In the genomic region with DNA sequence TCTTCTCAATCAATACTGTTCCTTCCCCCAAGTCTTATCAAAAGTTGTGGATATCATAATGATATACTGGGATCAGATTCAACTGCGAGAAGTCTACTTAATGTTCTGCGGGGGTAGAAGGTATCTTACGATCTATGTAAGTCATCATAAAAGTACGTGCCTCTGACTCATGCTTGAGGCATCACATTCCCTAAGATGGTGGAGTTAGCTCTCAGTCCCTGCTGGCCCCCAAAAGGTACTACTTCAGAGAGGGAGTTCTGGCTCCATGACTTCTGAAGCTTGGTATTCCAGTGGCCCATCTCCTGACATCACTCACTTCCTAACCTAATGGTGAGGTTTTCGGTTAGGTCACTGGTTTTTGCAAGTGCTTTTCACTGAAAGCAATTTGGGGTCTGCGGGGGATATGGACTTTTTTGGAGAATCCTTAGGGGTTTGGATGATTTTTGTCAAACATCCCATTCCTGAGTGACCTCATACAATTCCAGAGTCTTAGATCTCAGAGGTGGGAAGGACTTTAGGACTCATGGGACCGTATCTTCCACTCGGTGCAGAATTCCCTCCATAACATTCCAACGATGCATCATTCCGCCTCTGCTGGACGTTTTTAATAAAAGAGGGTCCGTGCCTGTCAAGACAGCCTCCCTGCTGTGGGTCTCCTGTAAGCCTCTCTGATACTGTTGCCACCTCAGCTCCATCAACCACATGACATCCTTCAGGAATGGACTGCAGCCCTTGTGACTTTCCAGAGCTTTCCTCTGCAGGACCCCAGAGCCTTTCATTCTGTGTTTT, we compare ENCODE assay signal across 16 cellular contexts.
A peak's percentile ranks its signal among the peaks of the same experiment; 100 is the strongest.
DNase-seq lines count a peak whose midpoint lies in the region; ATAC-seq and TF ChIP-seq lines count a peak whose summit lies in the region.
"Had no signal": no experiment of that assay in that cellular context is flagged by ENCODE, and none has a peak within 500 bp of the region (broad histone marks: within the 10 kb centered on the region; RNA-seq: fewer than 3 reads in every experiment).

No MANE protein-coding gene starts in this region.

- no peaks in the 10 kb centered on the region for H3K4me1 Mint-ChIP-seq in mesothelial cell of epicardium
- peaks cover 0 to 10% (median 0%) of the 10 kb centered on the region in 7 donors for H3K4me1 Mint-ChIP-seq in naive thymus-derived CD4-positive, alpha-beta T cell
- H3K4me1 Mint-ChIP-seq: activated naive CD4-positive, alpha-beta T cell treated with anti-CD3 and anti-CD28 coated beads, Interleukin-2, amount 50 U/mL, for 24 hours; natural killer cell; stimulated activated effector memory CD8-positive, alpha-beta T cell treated with anti-CD3 and anti-CD28 coated beads, Interleukin-12 subunit alpha, Interleukin-12 subunit beta, amount 100 ng/mL, for 72 hours had no signal

- H3K27ac ChIP-seq in WERI-Rb-1: no peak overlapping the region
- no peak overlapping the region for H3K27ac ChIP-seq in naive thymus-derived CD4-positive, alpha-beta T cell (ENCODE audit: low read depth, low read length)

- no peaks in the 10 kb centered on the region for H3K4me1 ChIP-seq in naive thymus-derived CD4-positive, alpha-beta T cell (ENCODE audit: control insufficient read depth in 2 of 2, insufficient read depth in 2 of 2, low read length in 2 of 2)

- intact Hi-C loops in naive thymus-derived CD4-positive, alpha-beta T cell (cut with micrococcal nuclease): no loop called here

- no peak overlapping the region for H3K27ac Mint-ChIP-seq in mesothelial cell of epicardium
- no peak overlapping the region for H3K27ac Mint-ChIP-seq in naive thymus-derived CD4-positive, alpha-beta T cell
- H3K27ac Mint-ChIP-seq: natural killer cell; stimulated activated effector memory CD8-positive, alpha-beta T cell treated with anti-CD3 and anti-CD28 coated beads, Interleukin-12 subunit alpha, Interleukin-12 subunit beta, amount 100 ng/mL, for 72 hours had no signal

- H3K36me3 Mint-ChIP-seq in mesothelial cell of epicardium: no peaks in the 10 kb centered on the region
- H3K36me3 Mint-ChIP-seq in naive thymus-derived CD4-positive, alpha-beta T cell: peaks cover 0 to 55% (median 30%) of the 10 kb centered on the region in 5 donors
- H3K36me3 Mint-ChIP-seq: natural killer cell; stimulated activated effector memory CD8-positive, alpha-beta T cell treated with anti-CD3 and anti-CD28 coated beads, Interleukin-12 subunit alpha, Interleukin-12 subunit beta, amount 100 ng/mL, for 72 hours had no signal

- peaks cover 2% of the 10 kb centered on the region for H3K27me3 ChIP-seq in WERI-Rb-1 (ENCODE audit: insufficient read depth, low read depth, severe bottlenecking)
- no peaks in the 10 kb centered on the region for H3K27me3 ChIP-seq in naive thymus-derived CD4-positive, alpha-beta T cell (ENCODE audit: control insufficient read depth in 2 of 2, insufficient read depth in 2 of 2, low read length in 2 of 2)

- no peak for ATAC-seq in HG03135 (IDR thresholded peaks at IDR 0.05; ENCODE audit: unreplicated experiment)
- no peak for ATAC-seq in naive thymus-derived CD4-positive, alpha-beta T cell
- ATAC-seq: activated CD8-positive, alpha-beta T cell treated with anti-CD3 and anti-CD28 coated beads, Interleukin-2, amount 10 ng/mL, durations not matched to agents 7 days and 5 days; natural killer cell; stimulated activated effector memory CD8-positive, alpha-beta T cell treated with anti-CD3 and anti-CD28 coated beads, Interleukin-12 subunit alpha, Interleukin-12 subunit beta, amount 100 ng/mL, for 72 hours had no signal

- in situ Hi-C loops in ACHN (cut with HindIII; ENCODE audit: low pct_ligation_motif_present, low pct_unique_long_range_greater_than_20kb, low sequenced_read_pairs) (no loop called here), astrocyte of the spinal cord (cut with HindIII; ENCODE audit: low sequenced_read_pairs) (no loop called here)

- peaks cover 13% of the 10 kb centered on the region for H3K9me3 Mint-ChIP-seq in mesothelial cell of epicardium
- peaks cover 0 to 4% (median 0%) of the 10 kb centered on the region in 11 donors for H3K9me3 Mint-ChIP-seq in naive thymus-derived CD4-positive, alpha-beta T cell
- H3K9me3 Mint-ChIP-seq: activated naive CD4-positive, alpha-beta T cell treated with anti-CD3 and anti-CD28 coated beads, Interleukin-2, amount 50 U/mL, for 24 hours; natural killer cell; stimulated activated effector memory CD8-positive, alpha-beta T cell treated with anti-CD3 and anti-CD28 coated beads, Interleukin-12 subunit alpha, Interleukin-12 subunit beta, amount 100 ng/mL, for 72 hours had no signal

- CTCF ChIA-PET in naive thymus-derived CD4-positive, alpha-beta T cell (lab: Charles Lee): interaction anchor here (0.8 kb wide), 1 partner anchor 88 kb away, joined by 3 read pairs; no protein-coding TSS in a partner anchor

- H3K9me3 ChIP-seq in WERI-Rb-1 (ENCODE audit: severe bottlenecking): no peaks in the 10 kb centered on the region
- H3K9me3 ChIP-seq in naive thymus-derived CD4-positive, alpha-beta T cell (ENCODE audit: control insufficient read depth in 2 of 3, low read length in 3 of 3): no peaks in the 10 kb centered on the region

- DNase-seq in ACHN (peak; percentile 48), HS-27A (ENCODE audit: low read depth) (peak; percentile 84), astrocyte of the spinal cord (ENCODE audit: low read depth, low spot score) (peak; percentile 85), islet precursor cell (peak; percentile 66), WERI-Rb-1 (no peak), mesothelial cell of epicardium (ENCODE audit: low spot score in 2 of 2, unreplicated experiment in 2 of 2) (no peak)
- no peak for DNase-seq in naive thymus-derived CD4-positive, alpha-beta T cell
- DNase-seq: activated CD8-positive, alpha-beta T cell treated with anti-CD3 and anti-CD28 coated beads, Interleukin-2, amount 10 ng/mL, durations not matched to agents 7 days and 5 days; C1 segment of cervical spinal cord; effector CD4-positive, alpha-beta T cell; MM.1S; natural killer cell; NCI-H524 had no signal

- no peak overlapping the region for H3K4me3 Mint-ChIP-seq in mesothelial cell of epicardium
- H3K4me3 Mint-ChIP-seq in naive thymus-derived CD4-positive, alpha-beta T cell: no peak overlapping the region
- H3K4me3 Mint-ChIP-seq: activated CD8-positive, alpha-beta T cell treated with anti-CD3 and anti-CD28 coated beads, Interleukin-2, amount 10 ng/mL, durations not matched to agents 7 days and 5 days; activated naive CD4-positive, alpha-beta T cell treated with anti-CD3 and anti-CD28 coated beads, Interleukin-2, amount 50 U/mL, for 24 hours; natural killer cell; stimulated activated effector memory CD8-positive, alpha-beta T cell treated with anti-CD3 and anti-CD28 coated beads, Interleukin-12 subunit alpha, Interleukin-12 subunit beta, amount 100 ng/mL, for 72 hours had no signal

- no peaks in the 10 kb centered on the region for H3K36me3 ChIP-seq in WERI-Rb-1
- no peaks in the 10 kb centered on the region for H3K36me3 ChIP-seq in naive thymus-derived CD4-positive, alpha-beta T cell (ENCODE audit: control insufficient read depth in 2 of 3, insufficient read depth in 3 of 3, low read length in 3 of 3)

- POLR2A ChIA-PET in naive thymus-derived CD4-positive, alpha-beta T cell (lab: Charles Lee): no interaction called here

- H3K4me3 ChIP-seq in astrocyte of the spinal cord (ENCODE audit: low read depth, low read length) (no peak overlapping the region), WERI-Rb-1 (ENCODE audit: low read depth, low read length) (no peak overlapping the region)
- H3K4me3 ChIP-seq in naive thymus-derived CD4-positive, alpha-beta T cell (ENCODE audit: low read length): no peak overlapping the region

- peak; percentile 32 for TF ChIP-seq CTCF in astrocyte of the spinal cord (IDR thresholded peaks at IDR 0.05; ENCODE audit: low read depth, low read length)
- no peak for TF ChIP-seq CTCF in WERI-Rb-1 (IDR thresholded peaks at IDR 0.05; ENCODE audit: low read depth, low read length)
- TF ChIP-seq CTCF in mesothelial cell of epicardium (IDR thresholded peaks at IDR 0.05; ENCODE audit: unreplicated experiment): no peak

- H3K27me3 Mint-ChIP-seq in mesothelial cell of epicardium (ENCODE audit: low read depth): no peaks in the 10 kb centered on the region
- H3K27me3 Mint-ChIP-seq in naive thymus-derived CD4-positive, alpha-beta T cell: no peaks in the 10 kb centered on the region
- H3K27me3 Mint-ChIP-seq: activated naive CD4-positive, alpha-beta T cell treated with anti-CD3 and anti-CD28 coated beads, Interleukin-2, amount 50 U/mL, for 24 hours had no signal

Comparison
In these comparisons a context has a peak if more than half of its experiments do, and no peak if none do; other contexts are left out.
1. DNase-seq: peak in ACHN (single experiment), HS-27A (single experiment), astrocyte of the spinal cord (single experiment) and islet precursor cell (single experiment); none in WERI-Rb-1 (single experiment), mesothelial cell of epicardium (0 of 2) and naive thymus-derived CD4-positive, alpha-beta T cell (0 of 9).